Comparison of ENCODE assay signal across 8 cellular contexts in genomic region chr3:53254810-53255359, GRCh38. TPM values are rescaled to one million over a fixed set of nuclear protein-coding genes. Genes with fewer than 3 reads are reported as not detected.
DNase-seq lines count a peak whose midpoint lies in the region; ATAC-seq and TF ChIP-seq lines count a peak whose summit lies in the region.

No MANE protein-coding gene starts in this region.

- DNase-seq in LHCN-M2 (ENCODE audit: low read depth) = peak; percentile 62
- DNase-seq in chondrocyte (ENCODE audit: low spot score) = no peak
- peak; percentile 54 for DNase-seq in kidney glomerular epithelial cell (lab: John Stamatoyannopoulos, UW)
- peak; percentile 40 to 49 for DNase-seq in stimulated activated CD4-positive, alpha-beta T cell treated with anti-CD3 and anti-CD28 coated beads, Interleukin-15, amount 100 ng/mL, for 48 hours (ENCODE audit: low read depth in 2 of 2)
- no peak for DNase-seq in dedifferentiated amniotic fluid mesenchymal stem cell (ENCODE audit: extremely low spot score)

- no peaks in the 10 kb centered on the region for H3K9me3 Mint-ChIP-seq in chondrocyte (ENCODE audit: low read depth)

- peak overlapping the region; percentile 91 for H3K9ac ChIP-seq in ES-I3 (ENCODE audit: low read depth, low read length)

- H3K9me3 ChIP-seq in ES-I3 (ENCODE audit: control insufficient read depth, insufficient read depth, low read length) = no peaks in the 10 kb centered on the region

- peak overlapping the region; percentile 88 for H3K27ac Mint-ChIP-seq in chondrocyte (ENCODE audit: unreplicated experiment)

- H3K4me3 Mint-ChIP-seq in chondrocyte (ENCODE audit: unreplicated experiment) = peak overlapping the region; percentile 89

- ATAC-seq in GM21723 (IDR thresholded peaks at IDR 0.05; ENCODE audit: unreplicated experiment) = peak; percentile 60
- peak; percentile 47 to 52 for ATAC-seq in activated CD4-positive, CD25-positive, alpha-beta regulatory T cell treated with anti-CD3 and anti-CD28 coated beads, Interleukin-2, amount 50 U/mL, for 24 hours

- H3K36me3 ChIP-seq in ES-I3 (ENCODE audit: insufficient read depth, low read length) = peaks cover 15% of the 10 kb centered on the region; the same call in 1 of the 2 replicates

- H3K4me1 ChIP-seq in ES-I3 (ENCODE audit: insufficient read depth, low read length) = peaks cover 38% of the 10 kb centered on the region

- H3K36me3 Mint-ChIP-seq in chondrocyte (ENCODE audit: low read depth) = no peaks in the 10 kb centered on the region

- H3K27me3 Mint-ChIP-seq in chondrocyte (ENCODE audit: low read depth) = no peaks in the 10 kb centered on the region

- H3K4me1 Mint-ChIP-seq in chondrocyte (ENCODE audit: low read depth) = peaks cover 58% of the 10 kb centered on the region

- no peak for TF ChIP-seq CTCF in chondrocyte (IDR thresholded peaks at IDR 0.05)

RNA-seq across cellular contexts. Expression of gene TKT, which starts 0.9 kb away (rescaled TPM):
- 212 and 235 TPM in 2 replicates for total RNA-seq in LHCN-M2 (2014; rRNA removed)
- 306 TPM for polyA plus RNA-seq in LHCN-M2 (2012)
- 165 to 299 TPM (median 169 TPM) in 3 replicates for total RNA-seq in chondrocyte

Comparison
In these comparisons a context has a peak if more than half of its experiments do, and no peak if none do; other contexts are left out.
1. DNase-seq: peak in LHCN-M2 (single experiment), kidney glomerular epithelial cell (single experiment) and stimulated activated CD4-positive, alpha-beta T cell treated with anti-CD3 and anti-CD28 coated beads, Interleukin-15, amount 100 ng/mL, for 48 hours (2 of 2); none in chondrocyte (single experiment) and dedifferentiated amniotic fluid mesenchymal stem cell (single experiment).